Comparison of ENCODE assay signal across 1 cellular context in the genomic region with DNA sequence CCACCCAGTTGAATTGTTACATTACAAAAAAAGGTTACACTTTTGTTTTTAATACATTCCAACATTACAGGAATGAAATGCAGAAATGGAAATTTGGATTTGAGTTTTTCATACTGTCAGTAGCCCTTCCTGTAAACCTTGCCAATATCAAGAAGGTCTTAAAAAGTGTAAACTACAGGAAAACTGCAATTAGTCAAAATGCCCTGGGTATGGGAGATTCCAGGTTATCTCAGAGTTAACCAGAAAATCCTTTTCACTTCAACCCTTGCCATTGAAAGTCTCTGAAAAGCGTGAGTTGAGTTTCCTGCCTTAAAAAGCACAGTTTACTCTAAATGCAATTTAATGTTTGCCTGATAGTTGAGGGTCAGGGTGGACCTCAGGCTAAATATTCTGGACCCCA.
TF ChIP-seq lines count a peak whose summit lies in the region.

No MANE protein-coding gene starts in this region.

TF ChIP-seq in endothelial cell of umbilical vein, 7 proteins besides CTCF, POLR2A, EP300 and RAD21:
- no peak for TF ChIP-seq JUN (IDR thresholded peaks at IDR 0.05; ENCODE audit: borderline replicate concordance, insufficient read depth, insufficient read length, low read depth)
- TF ChIP-seq MYC (IDR thresholded peaks at IDR 0.05; ENCODE audit: low read depth, low read length) = no peak
- no peak for TF ChIP-seq FOS (IDR thresholded peaks at IDR 0.05; ENCODE audit: borderline replicate concordance, insufficient read depth, low read length)
- TF ChIP-seq, protein P1, sequence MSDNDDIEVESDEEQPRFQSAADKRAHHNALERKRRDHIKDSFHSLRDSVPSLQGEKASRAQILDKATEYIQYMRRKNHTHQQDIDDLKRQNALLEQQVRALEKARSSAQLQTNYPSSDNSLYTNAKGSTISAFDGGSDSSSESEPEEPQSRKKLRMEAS (IDR thresholded peaks at IDR 0.05; ENCODE audit: insufficient read depth, insufficient read length) = no peak
- TF ChIP-seq EZH2 (IDR thresholded peaks at IDR 0.05; ENCODE audit: borderline replicate concordance, low read depth, low read length, severe bottlenecking) = no peak
- no peak for TF ChIP-seq POLR2AphosphoS5 (IDR thresholded peaks at IDR 0.05; ENCODE audit: insufficient read depth, low read depth, low read length)
- no peak for TF ChIP-seq GATA2 (IDR thresholded peaks at IDR 0.05; ENCODE audit: insufficient read depth, insufficient read length, low read depth, low read length)
